8 cellular contexts compared by ENCODE assay signal in genomic region chr3:36729204-36730056, GRCh38. TPM values are rescaled to one million over a fixed set of nuclear protein-coding genes. Genes with fewer than 3 reads are reported as not detected.
DNase-seq lines count a peak whose midpoint lies in the region; ATAC-seq and TF ChIP-seq lines count a peak whose summit lies in the region.

No MANE protein-coding gene starts in this region.

- 56 to 67% methylated on average over 9 of the region's 9 CpGs for WGBS in lung, 2 donors

- ATAC-seq in lung (ENCODE audit: insufficient read depth, low FRiP score) = peak; percentile 53
- ATAC-seq in stimulated activated memory B cell treated with anti-CD40 and anti-IgM and Interleukin-4, amounts not matched to agents 10 μg/mL and 1 μg/mL and 100 μg/mL, for 72 hours = no peak
- ATAC-seq in GM18505 (IDR thresholded peaks at IDR 0.05; ENCODE audit: unreplicated experiment) = no peak

- POLR2A ChIA-PET in HEK293T (lab: Yijun Ruan, JAX) = no interaction called here

- peak; percentile 57 for TF ChIP-seq CTCF in GM06990 (IDR thresholded peaks at IDR 0.05; ENCODE audit: insufficient read depth, low read length, poor library complexity, severe bottlenecking)
- TF ChIP-seq CTCF in lung (IDR thresholded peaks at IDR 0.05; ENCODE audit: control extremely low read depth, extremely low read depth) = peak; percentile 68

- TF ChIP-seq POLR2A in GM18505 (IDR thresholded peaks at IDR 0.05; ENCODE audit: borderline replicate concordance, extremely low read depth, insufficient read depth, insufficient read length) = no peak

- H3K4me1 Mint-ChIP-seq in stimulated activated memory B cell treated with anti-CD40 and anti-IgM and Interleukin-4, amounts not matched to agents 10 μg/mL and 1 μg/mL and 100 μg/mL, for 72 hours = no peaks in the 10 kb centered on the region

- H3K9me3 Mint-ChIP-seq in stimulated activated memory B cell treated with anti-CD40 and anti-IgM and Interleukin-4, amounts not matched to agents 10 μg/mL and 1 μg/mL and 100 μg/mL, for 72 hours = no peaks in the 10 kb centered on the region

- H3K9me3 ChIP-seq in lung (ENCODE audit: control insufficient read depth in 2 of 2, insufficient read depth in 1 of 2, low read length in 1 of 2) = no peaks in the 10 kb centered on the region

- CTCF ChIA-PET in HEK293T (lab: Yijun Ruan, JAX) = interaction anchor here (0.5 to 0.6 kb wide), 2 partner anchors 178 to 1025 kb away, joined by 3 to 6 read pairs; no protein-coding TSS in a partner anchor

- no peak overlapping the region for H3K27ac Mint-ChIP-seq in stimulated activated memory B cell treated with anti-CD40 and anti-IgM and Interleukin-4, amounts not matched to agents 10 μg/mL and 1 μg/mL and 100 μg/mL, for 72 hours

- H3K36me3 ChIP-seq in GM06990 (ENCODE audit: control insufficient read depth, insufficient read depth, low read length) (no peaks in the 10 kb centered on the region), lung (ENCODE audit: control insufficient read depth in 2 of 2, insufficient read depth in 2 of 2, low read length in 2 of 2) (no peaks in the 10 kb centered on the region)

- DNase-seq in GM06990 (ENCODE audit: extremely low read depth, insufficient read length) (no peak), HEK293T (ENCODE audit: extremely low spot score) (peak; percentile 41), NCI-H82 treated with DMSO at 0.1 percent for 48 hours (lab: John Stamatoyannopoulos, UW; ENCODE audit: unreplicated experiment) (peak; percentile 10), dermis blood vessel endothelial cell (peak; percentile 74), lung (ENCODE audit: low spot score) (no peak)
- no peak for DNase-seq in stimulated activated CD4-positive, alpha-beta T cell treated with anti-CD3 and anti-CD28 coated beads, Interleukin-12 subunit alpha, Interleukin-12 subunit beta, amount 100 ng/mL, for 4 hours

- peaks cover 20% of the 10 kb centered on the region for H3K27me3 Mint-ChIP-seq in stimulated activated memory B cell treated with anti-CD40 and anti-IgM and Interleukin-4, amounts not matched to agents 10 μg/mL and 1 μg/mL and 100 μg/mL, for 72 hours

- H3K4me3 ChIP-seq in GM06990 (replicated peaks; ENCODE audit: low read depth, low read length) (no peak overlapping the region), lung (no peak overlapping the region)

- H3K4me3 Mint-ChIP-seq in stimulated activated memory B cell treated with anti-CD40 and anti-IgM and Interleukin-4, amounts not matched to agents 10 μg/mL and 1 μg/mL and 100 μg/mL, for 72 hours = no peak overlapping the region

- H3K4me1 ChIP-seq in lung (ENCODE audit: control insufficient read depth in 2 of 2, insufficient read depth in 2 of 2, low read length in 2 of 2) = peaks cover 0 to 6% of the 10 kb centered on the region in 2 donors

- H3K27me3 ChIP-seq in GM06990 (replicated peaks; ENCODE audit: control insufficient read depth, insufficient read depth, low read length) = no peaks in the 10 kb centered on the region; the same call in none of the 2 replicates
- no peaks in the 10 kb centered on the region for H3K27me3 ChIP-seq in lung (ENCODE audit: control insufficient read depth, insufficient read depth)

- no peak overlapping the region for H3K27ac ChIP-seq in lung (ENCODE audit: low read depth in 1 of 2, low read length in 1 of 2)

- no peaks in the 10 kb centered on the region for H3K36me3 Mint-ChIP-seq in stimulated activated memory B cell treated with anti-CD40 and anti-IgM and Interleukin-4, amounts not matched to agents 10 μg/mL and 1 μg/mL and 100 μg/mL, for 72 hours

TF ChIP-seq in HEK293T, 16 proteins besides CTCF, POLR2A, EP300 and RAD21:
- no peak for TF ChIP-seq L3MBTL2 (conservative IDR thresholded peaks at IDR 0.05)
- no peak for TF ChIP-seq CTBP1 (IDR thresholded peaks at IDR 0.05; ENCODE audit: borderline replicate concordance)
- no peak for TF ChIP-seq SP1 (IDR thresholded peaks at IDR 0.05)
- no peak for TF ChIP-seq BHLHE40 (IDR thresholded peaks at IDR 0.05; ENCODE audit: borderline replicate concordance)
- no peak for TF ChIP-seq PKNOX1 (IDR thresholded peaks at IDR 0.05)
- no peak for TF ChIP-seq NFRKB (IDR thresholded peaks at IDR 0.05)
- TF ChIP-seq HDGF (IDR thresholded peaks at IDR 0.05; ENCODE audit: borderline replicate concordance) = no peak
- no peak for TF ChIP-seq LEF1 (IDR thresholded peaks at IDR 0.05; ENCODE audit: borderline replicate concordance)
- no peak for TF ChIP-seq TARDBP (IDR thresholded peaks at IDR 0.05)
- TF ChIP-seq FOXA1 (IDR thresholded peaks at IDR 0.05) = no peak
- TF ChIP-seq FOXK2 (IDR thresholded peaks at IDR 0.05) = no peak
- TF ChIP-seq ELF4 (IDR thresholded peaks at IDR 0.05) = no peak
- no peak for TF ChIP-seq SUZ12 (IDR thresholded peaks at IDR 0.05)
- no peak for TF ChIP-seq ZNF384 (IDR thresholded peaks at IDR 0.05)

RNA-seq across cellular contexts. Expression of gene DCLK3, which starts 34.9 kb away (rescaled TPM):
- total RNA-seq in dermis blood vessel endothelial cell = under 0.01 TPM in 1 of 2 replicates, not detected in the other
- total RNA-seq in lung = under 1 TPM; 0.34 to 0.80 TPM
- polyA plus RNA-seq in lung = under 1 TPM; 0.04 to 0.08 TPM

Comparison
In these comparisons a context has a peak if more than half of its experiments do, and no peak if none do; other contexts are left out.
1. DNase-seq: peak in HEK293T (single experiment), NCI-H82 treated with DMSO at 0.1 percent for 48 hours (single experiment) and dermis blood vessel endothelial cell (single experiment); none in GM06990 (single experiment), lung (single experiment) and stimulated activated CD4-positive, alpha-beta T cell treated with anti-CD3 and anti-CD28 coated beads, Interleukin-12 subunit alpha, Interleukin-12 subunit beta, amount 100 ng/mL, for 4 hours (single experiment).